Comparison of ENCODE assay signal across 19 cellular contexts in genomic region chr7:142803901-142804300, GRCh38. TPM values are rescaled to one million over a fixed set of nuclear protein-coding genes. Genes with fewer than 3 reads are reported as not detected.
DNase-seq lines count a peak whose midpoint lies in the region; ATAC-seq and TF ChIP-seq lines count a peak whose summit lies in the region.
"Had no signal": no experiment of that assay in that cellular context is flagged by ENCODE, and none has a peak within 500 bp of the region (broad histone marks: within the 10 kb centered on the region; RNA-seq: fewer than 3 reads in every experiment).

No MANE protein-coding gene starts in this region.

- intact Hi-C loops in OCI-LY7 (cut with micrococcal nuclease; ENCODE audit: unreplicated experiment) (loop anchor here (10.0 kb wide), 1 partner anchor 281 kb away; no protein-coding TSS in a partner anchor), spleen (cut with DNase I; ENCODE audit: low total_unique reads) (no loop called here)

- no peak overlapping the region for H2AFZ ChIP-seq in OCI-LY7 (ENCODE audit: low read length)

- H3K4me3 Mint-ChIP-seq in activated T-cell treated with anti-CD3 and anti-CD28 coated beads, Interleukin-2, amount 50 U/mL, for 24 hours, result peak overlapping the region; percentile 98
- peak overlapping the region; percentile 94 for H3K4me3 Mint-ChIP-seq in activated naive CD8-positive, alpha-beta T cell treated with anti-CD3 and anti-CD28 coated beads, Interleukin-2, amount 10 ng/mL, durations not matched to agents 7 days and 5 days

- no TSS peak for BruUV-seq in OCI-LY7 (replicated peaks; lab: Mats Ljungman, UMichigan)

- ATAC-seq in activated naive CD8-positive, alpha-beta T cell treated with anti-CD3 and anti-CD28 coated beads, Interleukin-2, amount 10 ng/mL, durations not matched to agents 7 days and 5 days (ENCODE audit: low read depth), result no peak
- no peak for ATAC-seq in HG03159 (IDR thresholded peaks at IDR 0.05; ENCODE audit: unreplicated experiment)
- ATAC-seq: gastrocnemius medialis, HepG2, left lung, right lobe of liver had no signal

- H3K27me3 Mint-ChIP-seq in activated T-cell treated with anti-CD3 and anti-CD28 coated beads, Interleukin-2, amount 50 U/mL, for 24 hours, result no peaks in the 10 kb centered on the region
- H3K27me3 Mint-ChIP-seq in activated naive CD8-positive, alpha-beta T cell treated with anti-CD3 and anti-CD28 coated beads, Interleukin-2, amount 10 ng/mL, durations not matched to agents 7 days and 5 days, result no peaks in the 10 kb centered on the region

- peak overlapping the region; percentile 89 for H3K4me2 ChIP-seq in OCI-LY7 (ENCODE audit: low read length)

- CTCF ChIA-PET in OCI-LY7 (lab: Charles Lee; ENCODE audit: unreplicated experiment), result no interaction called here

- TF ChIP-seq CTCF in OCI-LY7 (conservative IDR thresholded peaks at IDR 0.05; ENCODE audit: low read length) (no peak), spleen (IDR thresholded peaks at IDR 0.05 in 8 of 11, conservative IDR thresholded peaks at IDR 0.05 in 3 of 11) (no peak)

- H3K9me2 ChIP-seq in OCI-LY7 (ENCODE audit: insufficient read depth, low read length), result no peaks in the 10 kb centered on the region

- H4K20me1 ChIP-seq in OCI-LY7 (ENCODE audit: insufficient read depth, low read length), result no peaks in the 10 kb centered on the region

- no peak overlapping the region for H3K4me3 ChIP-seq in OCI-LY7 (ENCODE audit: low read depth, low read length, poor library complexity, severe bottlenecking)
- no peak overlapping the region for H3K4me3 ChIP-seq in spleen
- H3K4me3 ChIP-seq: gastrocnemius medialis, left lung, right lobe of liver had no signal

- H3K36me3 ChIP-seq in OCI-LY7 (ENCODE audit: insufficient read depth, low read length) (peaks cover 64% of the 10 kb centered on the region), spleen (peaks cover 0 to 32% (median 13%) of the 10 kb centered on the region in 6 donors)
- H3K36me3 ChIP-seq: gastrocnemius medialis, left lung, right lobe of liver had no signal

- peak overlapping the region; percentile 99 for H3K27ac Mint-ChIP-seq in activated T-cell treated with anti-CD3 and anti-CD28 coated beads, Interleukin-2, amount 50 U/mL, for 24 hours
- peak overlapping the region; percentile 99 for H3K27ac Mint-ChIP-seq in activated naive CD8-positive, alpha-beta T cell treated with anti-CD3 and anti-CD28 coated beads, Interleukin-2, amount 10 ng/mL, durations not matched to agents 7 days and 5 days

- H3K27ac ChIP-seq in OCI-LY7 (ENCODE audit: low read depth, low read length, poor library complexity, severe bottlenecking) (peak overlapping the region; percentile 100), spleen (peak overlapping the region in 7 of 8 donors; percentile 81 to 98 (median 91))
- H3K27ac ChIP-seq: gastrocnemius medialis, left lung, right lobe of liver had no signal

- no peaks in the 10 kb centered on the region for H3K9me3 Mint-ChIP-seq in activated T-cell treated with anti-CD3 and anti-CD28 coated beads, Interleukin-2, amount 50 U/mL, for 24 hours
- no peaks in the 10 kb centered on the region for H3K9me3 Mint-ChIP-seq in activated naive CD8-positive, alpha-beta T cell treated with anti-CD3 and anti-CD28 coated beads, Interleukin-2, amount 10 ng/mL, durations not matched to agents 7 days and 5 days

- POLR2A ChIA-PET in OCI-LY7 (lab: Charles Lee), result interaction anchor here (15.5 kb wide), 1 partner anchor 13 kb away, joined by 666 read pairs; no protein-coding TSS in a partner anchor
- POLR2A ChIA-PET in activated naive CD8-positive, alpha-beta T cell treated with anti-CD3 and anti-CD28 coated beads, Interleukin-2, amount 10 ng/mL, durations not matched to agents 7 days and 5 days (lab: Charles Lee), result interaction anchor here (2.1 to 15.1 kb wide), 2 partner anchors 11 to 91 kb away, joined by 7 to 1271 read pairs; no protein-coding TSS in a partner anchor

- H3K27me3 ChIP-seq in spleen (replicated peaks in 1 of 7), result peaks cover 0 to 5% (median 0%) of the 10 kb centered on the region in 7 donors
- H3K27me3 ChIP-seq: right lobe of liver had no signal

- H3K79me2 ChIP-seq in OCI-LY7 (ENCODE audit: insufficient read depth, low read depth, low read length), result peaks cover 17% of the 10 kb centered on the region; the same call in 1 of the 2 replicates

- H3K36me3 Mint-ChIP-seq in activated T-cell treated with anti-CD3 and anti-CD28 coated beads, Interleukin-2, amount 50 U/mL, for 24 hours (ENCODE audit: low read depth), result peaks cover 66% of the 10 kb centered on the region
- H3K36me3 Mint-ChIP-seq in activated naive CD8-positive, alpha-beta T cell treated with anti-CD3 and anti-CD28 coated beads, Interleukin-2, amount 10 ng/mL, durations not matched to agents 7 days and 5 days, result peaks cover 54% of the 10 kb centered on the region

- no peak for TF ChIP-seq POLR2A in spleen (IDR thresholded peaks at IDR 0.05)

- 81 to 91% (median 85%) methylated on average over 4 of the region's 4 CpGs for WGBS in spleen, 5 donors

- peaks cover 100% of the 10 kb centered on the region for H3K4me1 Mint-ChIP-seq in activated T-cell treated with anti-CD3 and anti-CD28 coated beads, Interleukin-2, amount 50 U/mL, for 24 hours (ENCODE audit: low read depth)
- peaks cover 91% of the 10 kb centered on the region for H3K4me1 Mint-ChIP-seq in activated naive CD8-positive, alpha-beta T cell treated with anti-CD3 and anti-CD28 coated beads, Interleukin-2, amount 10 ng/mL, durations not matched to agents 7 days and 5 days

- H3K4me1 ChIP-seq in OCI-LY7 (ENCODE audit: insufficient read depth, low read length, poor library complexity, severe bottlenecking) (peaks cover 87% of the 10 kb centered on the region), spleen (peaks cover 6 to 93% (median 52%) of the 10 kb centered on the region in 6 donors)
- H3K4me1 ChIP-seq: gastrocnemius medialis, left lung, right lobe of liver had no signal

- DNase-seq in activated T-cell treated with anti-CD3 and anti-CD28 coated beads, Interleukin-2, amount 50 U/mL, for 24 hours, result peak; percentile 39
- no peak for DNase-seq in activated T-cell treated with anti-CD3 and anti-CD28 coated beads, Interleukin-2, amount 50 U/mL, for 48 hours
- no peak for DNase-seq in OCI-LY7 (ENCODE audit: low spot score)
- DNase-seq in activated naive CD8-positive, alpha-beta T cell treated with anti-CD3 and anti-CD28 coated beads, Interleukin-2, amount 10 ng/mL, durations not matched to agents 7 days and 5 days, result no peak
- DNase-seq in spleen, result no peak
- no peak for DNase-seq in germinal center (ENCODE audit: low spot score)
- no peak for DNase-seq in epidermal melanocyte (ENCODE audit: insufficient read length, low spot score)
- DNase-seq: dermis blood vessel endothelial cell, gastrocnemius medialis, left lung, MM.1S, NCI-H146, NCI-H2227 treated with DMSO at 0.1 percent for 48 hours, right lobe of liver had no signal

- H3K9me3 ChIP-seq in OCI-LY7 (ENCODE audit: low read length) (no peaks in the 10 kb centered on the region), spleen (no peaks in the 10 kb centered on the region)
- H3K9me3 ChIP-seq: gastrocnemius medialis, left lung, right lobe of liver had no signal

RNA-seq across cellular contexts. Expression of gene PRSS2, which starts 33.1 kb away (rescaled TPM):
- total RNA-seq in OCI-LY7 (2014; rRNA removed; shearing (Covaris generic)), result 0.23 and 0.60 TPM in 2 replicates
- total RNA-seq in OCI-LY7 (2022), result 1.1 TPM in 2 replicates
- total RNA-seq in activated naive CD8-positive, alpha-beta T cell treated with anti-CD3 and anti-CD28 coated beads, Interleukin-2, amount 10 ng/mL, durations not matched to agents 7 days and 5 days, result not detected
- total RNA-seq in spleen, result 10 to 100 TPM in 2 of 7 donors, 1 to 10 TPM in 1, not detected in 4; 3.8 to 14.5 (median 11.1) TPM
- 1 to 10 TPM; 1.1 to 1.3 (median 1.2) TPM for polyA plus RNA-seq in spleen
- total RNA-seq: dermis blood vessel endothelial cell, epithelial cell of proximal tubule, gastrocnemius medialis, H1, HepG2 had no signal
- polyA plus RNA-seq: H1, HepG2 had no signal

RNA-seq across cellular contexts. Expression of gene EPHB6, which starts 51.0 kb away (rescaled TPM):
- total RNA-seq in OCI-LY7 (2014; rRNA removed; shearing (Covaris generic)), result 0.15 and 0.41 TPM in 2 replicates
- total RNA-seq in OCI-LY7 (2022), result 0.33 and 0.57 TPM in 2 replicates
- total RNA-seq in activated naive CD8-positive, alpha-beta T cell treated with anti-CD3 and anti-CD28 coated beads, Interleukin-2, amount 10 ng/mL, durations not matched to agents 7 days and 5 days, result 10 to 100 TPM; 20.1 to 25.2 TPM
- 10 to 100 TPM; 12.3 to 15.5 (median 13.9) TPM for total RNA-seq in spleen
- 10 to 100 TPM; 11.3 to 28.8 (median 23.6) TPM for polyA plus RNA-seq in spleen
- total RNA-seq: HepG2 had no signal
- polyA plus RNA-seq: HepG2 had no signal

RNA-seq across cellular contexts. Expression of gene PRSS1, which starts 54.6 kb away (rescaled TPM):
- total RNA-seq in OCI-LY7 (2014; rRNA removed; shearing (Covaris generic)), result not detected in 2 replicates
- total RNA-seq in OCI-LY7 (2022) (not detected in 2 replicates), spleen (1 to 10 TPM in 3 of 7 donors, not detected in 4; 2.9 to 6.3 (median 3.0) TPM)
- total RNA-seq in activated naive CD8-positive, alpha-beta T cell treated with anti-CD3 and anti-CD28 coated beads, Interleukin-2, amount 10 ng/mL, durations not matched to agents 7 days and 5 days, result not detected
- 1 to 10 TPM in 2 of 3 donors, under 1 TPM in 1; 0.88 to 1.4 (median 1.2) TPM for polyA plus RNA-seq in spleen
- total RNA-seq: dermis blood vessel endothelial cell, epithelial cell of proximal tubule, gastrocnemius medialis, H1, HepG2, omental fat pad, right lobe of liver had no signal
- polyA plus RNA-seq: HepG2 had no signal

Comparison
In these comparisons a context has a peak if more than half of its experiments do, and no peak if none do; other contexts are left out.
1. RNA of gene EPHB6, which starts 51.0 kb away (total RNA-seq): 20.1 to 25.2 TPM in activated naive CD8-positive, alpha-beta T cell treated with anti-CD3 and anti-CD28 coated beads, Interleukin-2, amount 10 ng/mL, durations not matched to agents 7 days and 5 days and 12.3 to 15.5 TPM in spleen; 0.15 to 0.57 TPM in OCI-LY7; every median in the first group is over 4 times any median in the second.